20 cellular contexts compared by ENCODE assay signal in the genomic region with DNA sequence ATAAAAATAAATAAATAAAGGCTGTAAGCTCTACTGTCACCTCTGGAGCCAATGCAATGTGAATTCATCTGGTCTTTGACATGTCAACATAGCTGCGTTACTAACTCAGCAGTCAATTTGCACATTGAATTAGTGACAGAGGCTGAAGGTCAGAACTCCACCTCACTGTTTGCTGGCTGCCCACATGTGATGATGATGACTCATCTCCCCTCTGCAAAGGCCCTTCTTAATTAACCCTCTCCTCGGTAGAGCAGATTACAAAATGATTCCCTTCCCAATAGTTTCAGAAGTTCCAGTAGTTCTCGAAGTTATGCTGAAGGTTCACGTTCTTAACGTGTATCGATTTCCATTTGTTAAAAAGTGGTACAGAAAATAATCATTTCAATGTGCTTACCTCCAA.
DNase-seq lines count a peak whose midpoint lies in the region; ATAC-seq and TF ChIP-seq lines count a peak whose summit lies in the region.
"Had no signal": no experiment of that assay in that cellular context is flagged by ENCODE, and none has a peak within 500 bp of the region (broad histone marks: within the 10 kb centered on the region; RNA-seq: fewer than 3 reads in every experiment).

No MANE protein-coding gene starts in this region.

- no peaks in the 10 kb centered on the region for H3K36me3 ChIP-seq in BE2C
- H3K36me3 ChIP-seq in HEK293 (ENCODE audit: control insufficient read depth in 2 of 2, insufficient read depth in 1 of 2, low read length in 2 of 2), result no peaks in the 10 kb centered on the region
- no peaks in the 10 kb centered on the region for H3K36me3 ChIP-seq in hepatocyte (replicated peaks; ENCODE audit: insufficient read depth, low read depth)
- H3K36me3 ChIP-seq in upper lobe of right lung, result no peaks in the 10 kb centered on the region
- H3K36me3 ChIP-seq: colonic mucosa, upper lobe of left lung had no signal

- POLR2A ChIA-PET in HEK293 (lab: Yijun Ruan, JAX), result no interaction called here

- H3K4me3 ChIP-seq in BE2C (ENCODE audit: low read depth, low read length) (no peak overlapping the region), HEK293 (ENCODE audit: low read depth, low read length) (no peak overlapping the region), hepatocyte (no peak overlapping the region), upper lobe of right lung (no peak overlapping the region)
- H3K4me3 ChIP-seq: colonic mucosa, upper lobe of left lung had no signal

- intact Hi-C loops in upper lobe of right lung (cut with DNase I), result no loop called here

- TF ChIP-seq CTCF in BE2C (IDR thresholded peaks at IDR 0.05; ENCODE audit: low read depth, low read length) (no peak), HEK293 (tag by site-specific recombination; IDR thresholded peaks at IDR 0.05) (no peak), hepatocyte (IDR thresholded peaks at IDR 0.05; ENCODE audit: poor library complexity) (no peak), upper lobe of right lung (IDR thresholded peaks at IDR 0.05) (no peak)

- H3K27ac ChIP-seq in HEK293 (ENCODE audit: extremely low read depth, low read depth, low read length) (no peak overlapping the region), hepatocyte (no peak overlapping the region), upper lobe of right lung (no peak overlapping the region)
- H3K27ac ChIP-seq: colonic mucosa, epithelial cell of prostate, upper lobe of left lung had no signal

- ATAC-seq in upper lobe of right lung, result no peak

- DNase-seq in BE2C (peak; percentile 31), RKO (ENCODE audit: low spot score) (peak; percentile 68), hepatocyte (ENCODE audit: low spot score) (peak; percentile 71), NAMALWA (ENCODE audit: low spot score) (no peak), upper lobe of right lung (no peak), NCI-H774 (lab: John Stamatoyannopoulos, UW) (no peak), SKM-1 treated with dmso at 0.1 percent for 144 hours (lab: John Stamatoyannopoulos, UW; ENCODE audit: unreplicated experiment) (no peak)
- DNase-seq: activated CD4-positive, CD25-positive, alpha-beta regulatory T cell treated with anti-CD3 and anti-CD28 coated beads, Interleukin-2, amount 50 U/mL, for 72 hours; aorta; CD4-positive, CD25-positive, alpha-beta regulatory T cell; colonic mucosa; EL; head of caudate nucleus; NCI-H1092; NCI-H2171; Right ventricle myocardium superior; T-helper 2 cell; upper lobe of left lung had no signal

- H4K20me1 ChIP-seq in hepatocyte (ENCODE audit: insufficient read depth, poor library complexity, severe bottlenecking), result no peaks in the 10 kb centered on the region

- no peaks in the 10 kb centered on the region for H3K9me2 ChIP-seq in hepatocyte (replicated peaks; ENCODE audit: insufficient read depth)

- no peaks in the 10 kb centered on the region for H3K79me2 ChIP-seq in hepatocyte

- 0 out of 2 replicates have a peak, but pooled peaks cover 4% of the 10 kb centered on the region for H3K4me1 ChIP-seq in BE2C
- H3K4me1 ChIP-seq in HEK293 (ENCODE audit: control insufficient read depth, insufficient read depth, low read length), result no peaks in the 10 kb centered on the region
- H3K4me1 ChIP-seq in hepatocyte (ENCODE audit: insufficient read depth), result no peaks in the 10 kb centered on the region
- H3K4me1 ChIP-seq in upper lobe of right lung, result no peaks in the 10 kb centered on the region
- H3K4me1 ChIP-seq: colonic mucosa, upper lobe of left lung had no signal

- no peak overlapping the region for H3K4me2 ChIP-seq in hepatocyte

- H3K27me3 ChIP-seq in BE2C (no peaks in the 10 kb centered on the region), hepatocyte (no peaks in the 10 kb centered on the region), upper lobe of right lung (no peaks in the 10 kb centered on the region)
- H3K27me3 ChIP-seq: colonic mucosa, upper lobe of left lung had no signal

- WGBS in hepatocyte (ENCODE audit: low lambda C conversion rate, missing lambda C conversion rate), result 64% methylated on average over 6 of the region's 6 CpGs

- CTCF ChIA-PET in HEK293 (lab: Yijun Ruan, JAX), result no interaction called here

- no peak overlapping the region for H2AFZ ChIP-seq in hepatocyte

- no peaks in the 10 kb centered on the region for H3K9me3 ChIP-seq in BE2C
- no peaks in the 10 kb centered on the region for H3K9me3 ChIP-seq in HEK293 (ENCODE audit: control insufficient read depth, insufficient read depth, low read depth, low read length)
- H3K9me3 ChIP-seq in hepatocyte (ENCODE audit: low read depth), result no peaks in the 10 kb centered on the region
- H3K9me3 ChIP-seq in upper lobe of right lung, result no peaks in the 10 kb centered on the region
- H3K9me3 ChIP-seq: colonic mucosa, upper lobe of left lung had no signal

TF ChIP-seq in HEK293, 187 proteins besides CTCF, POLR2A, EP300 and RAD21:
- TF ChIP-seq ZNF366 (tag by site-specific recombination; conservative IDR thresholded peaks at IDR 0.05) (0 out of 2 replicates have a peak, but pooled peaks have one; percentile 22), OVOL3 (tag by site-specific recombination; IDR thresholded peaks at IDR 0.05) (no peak), ZNF660 (tag by site-specific recombination; IDR thresholded peaks at IDR 0.05) (peak; percentile 61), SP7 (tag by site-specific recombination; IDR thresholded peaks at IDR 0.05) (0 out of 2 replicates have a peak, but pooled peaks have one; percentile 24)

Comparison
In these comparisons a context has a peak if more than half of its experiments do, and no peak if none do; other contexts are left out.
1. DNase-seq: peak in BE2C (single experiment), RKO (single experiment) and hepatocyte (single experiment); none in NAMALWA (single experiment), upper lobe of right lung (single experiment), NCI-H774 (single experiment) and SKM-1 treated with dmso at 0.1 percent for 144 hours (single experiment).